In genomic region chrX:137031517-137032377, GRCh38 we compare ENCODE assay signal across 8 cellular contexts. TPM values are rescaled to one million over a fixed set of nuclear protein-coding genes. Genes with fewer than 3 reads are reported as not detected.
A peak's percentile ranks its signal among the peaks of the same experiment; 100 is the strongest.
DNase-seq lines count a peak whose midpoint lies in the region; ATAC-seq, FAIRE-seq and TF ChIP-seq lines count a peak whose summit lies in the region.

No MANE protein-coding gene starts in this region.

- H3K27ac Mint-ChIP-seq in CD4-positive, alpha-beta memory T cell = peak overlapping the region in 1 of 7 donors; percentile 40

- H3K4me3 Mint-ChIP-seq in CD4-positive, alpha-beta memory T cell = no peak overlapping the region

- no peaks in the 10 kb centered on the region for H3K27me3 ChIP-seq in CD4-positive, alpha-beta memory T cell (ENCODE audit: insufficient read depth, low read length)
- H3K27me3 ChIP-seq in SJSA1 (replicated peaks) (peaks cover 21% of the 10 kb centered on the region), bronchial epithelial cell (ENCODE audit: control insufficient read depth, insufficient read depth, low read length) (peaks cover 28% of the 10 kb centered on the region)

- no peaks in the 10 kb centered on the region for H3K9me3 ChIP-seq in CD4-positive, alpha-beta memory T cell (ENCODE audit: control insufficient read depth in 1 of 2, low read length in 2 of 2)
- H3K9me3 ChIP-seq in SJSA1 (replicated peaks) (no peaks in the 10 kb centered on the region), kidney (ENCODE audit: control insufficient read depth in 1 of 2, low read length in 2 of 2) (no peaks in the 10 kb centered on the region)

- intact Hi-C loops in CD4-positive, alpha-beta memory T cell (cut with micrococcal nuclease) = no loop called here
- intact Hi-C loops in kidney (cut with DNase I) = no loop called here

- CTCF ChIA-PET in CD4-positive, alpha-beta memory T cell (lab: Charles Lee; ENCODE audit: partially characterized antibody) = no interaction called here

- DNase-seq in CD4-positive, alpha-beta memory T cell = peak in 4 of 5 donors; percentile 41 to 74 (median 44)
- DNase-seq in GM19239 (ENCODE audit: insufficient read length, low spot score) (no peak), SJSA1 (ENCODE audit: low read depth in 1 of 2, low spot score in 2 of 2) (peak in 1 of 2 experiments; percentile 9), bronchial epithelial cell (ENCODE audit: low read depth) (peak; percentile 18), kidney (no peak), middle frontal gyrus (ENCODE audit: extremely low spot score, low spot score) (no peak)
- peak; percentile 12 to 25 (median 24) for DNase-seq in stimulated activated CD4-positive, alpha-beta T cell treated with anti-CD3 and anti-CD28 coated beads, TNF-alpha, amount 100 ng/mL, for 48 hours (ENCODE audit: low read depth in 3 of 3)

- no peaks in the 10 kb centered on the region for H3K36me3 ChIP-seq in CD4-positive, alpha-beta memory T cell (ENCODE audit: insufficient read depth, low read length)
- H3K36me3 ChIP-seq in SJSA1 = no peaks in the 10 kb centered on the region
- no peaks in the 10 kb centered on the region for H3K36me3 ChIP-seq in bronchial epithelial cell (ENCODE audit: control insufficient read depth, insufficient read depth, low read length)
- no peaks in the 10 kb centered on the region for H3K36me3 ChIP-seq in kidney (ENCODE audit: control insufficient read depth in 1 of 2, insufficient read depth in 2 of 2, low read length in 2 of 2)

- FAIRE-seq in GM19239 (lab: Jason Lieb, UNC) = peak; percentile 93
- no peak for FAIRE-seq in bronchial epithelial cell (lab: Jason Lieb, UNC)
- no peak for FAIRE-seq in kidney (lab: Jason Lieb, UNC)

- ATAC-seq in HG03354 (IDR thresholded peaks at IDR 0.05; ENCODE audit: poor library complexity, severe bottlenecking, unreplicated experiment) = peak; percentile 79

- peaks cover 22 to 34% of the 10 kb centered on the region in 2 donors for H3K27me3 Mint-ChIP-seq in CD4-positive, alpha-beta memory T cell

- H3K9ac ChIP-seq in kidney (ENCODE audit: low read length in 2 of 2) = no peak overlapping the region

- H3K4me1 Mint-ChIP-seq in CD4-positive, alpha-beta memory T cell = peaks cover 4 to 10% (median 8%) of the 10 kb centered on the region in 4 donors

- no peaks in the 10 kb centered on the region for H3K36me3 Mint-ChIP-seq in CD4-positive, alpha-beta memory T cell

- H3K9me3 Mint-ChIP-seq in CD4-positive, alpha-beta memory T cell = no peaks in the 10 kb centered on the region

- H3K4me3 ChIP-seq in CD4-positive, alpha-beta memory T cell (ENCODE audit: low read length in 2 of 2) = peak overlapping the region; percentile 29 to 45
- H3K4me3 ChIP-seq in SJSA1 = peak overlapping the region; percentile 22
- H3K4me3 ChIP-seq in bronchial epithelial cell (ENCODE audit: low read depth, low read length) = peak overlapping the region; percentile 28
- peak overlapping the region; percentile 61 to 69 for H3K4me3 ChIP-seq in kidney (ENCODE audit: low read length in 2 of 2)

- POLR2A ChIA-PET in CD4-positive, alpha-beta memory T cell (lab: Charles Lee; ENCODE audit: partially characterized antibody) = no interaction called here

- H3K4me1 ChIP-seq in CD4-positive, alpha-beta memory T cell (ENCODE audit: insufficient read depth, low read length) = peaks cover 22% of the 10 kb centered on the region
- H3K4me1 ChIP-seq in SJSA1 (replicated peaks) = no peaks in the 10 kb centered on the region
- H3K4me1 ChIP-seq in kidney (ENCODE audit: control insufficient read depth in 1 of 2, insufficient read depth in 1 of 2, low read depth in 1 of 2, low read length in 2 of 2) = peaks cover 0 to 7% of the 10 kb centered on the region in 2 donors

- no peak overlapping the region for H3K27ac ChIP-seq in CD4-positive, alpha-beta memory T cell (ENCODE audit: low read depth, low read length)
- H3K27ac ChIP-seq in SJSA1 = no peak overlapping the region
- H3K27ac ChIP-seq in kidney (ENCODE audit: low read depth in 2 of 2, low read length in 2 of 2) = no peak overlapping the region

- TF ChIP-seq CTCF in bronchial epithelial cell (IDR thresholded peaks at IDR 0.05; ENCODE audit: insufficient read depth, low read length, severe bottlenecking) (no peak), kidney (IDR thresholded peaks at IDR 0.05; ENCODE audit: borderline replicate concordance, extremely low read depth, insufficient read depth) (no peak)

RNA-seq across cellular contexts. Expression of gene GPR101, which starts 2.0 kb away (rescaled TPM):
- not detected for total RNA-seq in CD4-positive, alpha-beta memory T cell
- polyA plus RNA-seq in CD4-positive, alpha-beta memory T cell = not detected
- not detected in 2 replicates for total RNA-seq in SJSA1 (2014; rRNA removed; shearing (Covaris generic))
- total RNA-seq in bronchial epithelial cell = not detected in 2 replicates
- not detected for total RNA-seq in kidney
- not detected for polyA plus RNA-seq in kidney (ENCODE audit: insufficient read depth, low read depth, low replicate concordance)

Comparison
In these comparisons a context has a peak if more than half of its experiments do, and no peak if none do; other contexts are left out.
1. DNase-seq: peak in CD4-positive, alpha-beta memory T cell (4 of 5), bronchial epithelial cell (single experiment) and stimulated activated CD4-positive, alpha-beta T cell treated with anti-CD3 and anti-CD28 coated beads, TNF-alpha, amount 100 ng/mL, for 48 hours (3 of 3); none in GM19239 (single experiment), kidney (single experiment) and middle frontal gyrus (single experiment).
2. Peak in every context shown above with its lines, with median percentiles within 50 percentile points of each other: H3K4me3 ChIP-seq.